17 cellular contexts compared by ENCODE assay signal in the genomic region with DNA sequence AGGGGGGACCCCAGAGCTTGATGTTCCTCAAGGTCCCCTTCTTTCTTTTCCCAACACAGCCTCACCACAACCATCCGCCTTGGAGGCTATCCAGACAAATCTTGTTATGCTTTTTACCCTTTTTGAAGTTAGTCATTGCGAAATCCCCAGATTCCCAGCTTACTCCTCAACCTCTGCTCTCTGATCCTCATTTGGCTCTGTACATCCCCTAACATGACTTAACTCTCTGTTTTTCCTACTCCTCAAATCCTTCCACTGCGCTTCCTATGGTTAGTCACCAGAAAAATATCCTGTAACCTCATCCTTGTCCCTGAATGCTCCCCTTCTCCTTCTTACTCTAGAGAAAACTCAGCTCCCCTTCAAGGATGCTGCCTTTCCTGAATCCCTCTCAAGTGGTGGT.
DNase-seq lines count a peak whose midpoint lies in the region; ATAC-seq, FAIRE-seq and TF ChIP-seq lines count a peak whose summit lies in the region.
"Had no signal": no experiment of that assay in that cellular context is flagged by ENCODE, and none has a peak within 500 bp of the region (broad histone marks: within the 10 kb centered on the region; RNA-seq: fewer than 3 reads in every experiment).

No MANE protein-coding gene starts in this region.

- H3K4me2 ChIP-seq in K562 (ENCODE audit: insufficient read depth, low read length), result no peak overlapping the region
- H3K4me2 ChIP-seq: KMS-11 had no signal

- H3K4me1 ChIP-seq in K562 (replicated peaks in 1 of 2; ENCODE audit: control insufficient read depth in 2 of 2, insufficient read depth in 2 of 2, low read length in 2 of 2), result peaks cover 0 to 3% of the 10 kb centered on the region in 2 experiments; a peak in 1 of 5 replicates
- H3K4me1 ChIP-seq: thyroid gland had no signal

- H3K79me2 ChIP-seq in K562 (ENCODE audit: control insufficient read depth, insufficient read depth, low read length), result no peaks in the 10 kb centered on the region

- POLR2A ChIA-PET in K562 (lab: Yijun Ruan, JAX), result interaction anchor here (0.6 kb wide), 1 partner anchor 309 kb away, joined by 3 read pairs; no protein-coding TSS in a partner anchor
- POLR2A ChIA-PET in activated CD4-positive, alpha-beta T cell treated with anti-CD3 and anti-CD28 coated beads, Interleukin-2, amount 10 ng/mL, durations not matched to agents 7 days and 5 days (lab: Charles Lee), result no interaction called here

- no peaks in the 10 kb centered on the region for H3K4me1 Mint-ChIP-seq in activated CD4-positive, alpha-beta T cell treated with anti-CD3 and anti-CD28 coated beads, Interleukin-2, amount 10 ng/mL, durations not matched to agents 7 days and 5 days
- H3K4me1 Mint-ChIP-seq: activated naive CD8-positive, alpha-beta T cell treated with anti-CD3 and anti-CD28 coated beads, Interleukin-2, amount 50 U/mL, for 24 hours; B cell had no signal

- no peak overlapping the region for H3K27ac Mint-ChIP-seq in activated CD4-positive, alpha-beta T cell treated with anti-CD3 and anti-CD28 coated beads, Interleukin-2, amount 10 ng/mL, durations not matched to agents 7 days and 5 days
- H3K27ac Mint-ChIP-seq: activated naive CD8-positive, alpha-beta T cell treated with anti-CD3 and anti-CD28 coated beads, Interleukin-2, amount 50 U/mL, for 24 hours; activated T-cell treated with anti-CD3 and anti-CD28 coated beads, Interleukin-2, amount 50 U/mL, for 24 hours; B cell had no signal

- DNase-seq in AG09309 (ENCODE audit: low read depth) (peak; percentile 59), HS-27A (ENCODE audit: low read depth) (peak; percentile 50), K562 (ENCODE audit: extremely low read depth in 1 of 4, low spot score in 3 of 4) (no peak), iris pigment epithelial cell (ENCODE audit: low read depth) (peak; percentile 65), NCI-H1436 (lab: John Stamatoyannopoulos, UW) (no peak), NCI-H2227 (lab: John Stamatoyannopoulos, UW; ENCODE audit: unreplicated experiment) (no peak), NCI-H2029 (lab: John Stamatoyannopoulos, UW) (no peak)
- DNase-seq in activated CD4-positive, alpha-beta T cell treated with anti-CD3 and anti-CD28 coated beads, Interleukin-2, amount 10 ng/mL, durations not matched to agents 7 days and 5 days, result no peak
- DNase-seq: activated CD4-positive, alpha-beta T cell treated with anti-CD3 and anti-CD28 coated beads for 48 hours; activated naive CD8-positive, alpha-beta T cell treated with anti-CD3 and anti-CD28 coated beads, Interleukin-2, amount 50 U/mL, for 24 hours; activated T-cell treated with anti-CD3 and anti-CD28 coated beads, Interleukin-2, amount 50 U/mL, for 24 hours; DMS53; NCI-H1694 treated with DMSO at 0.1 percent for 48 hours; NCI-H69; thyroid gland had no signal

- H3K9me3 ChIP-seq in K562 (replicated peaks; ENCODE audit: control insufficient read depth, insufficient read depth, low read depth, low read length), result no peaks in the 10 kb centered on the region
- H3K9me3 ChIP-seq: thyroid gland had no signal

- TF ChIP-seq POLR2A in K562 (conservative IDR thresholded peaks at IDR 0.05), result no peak

- no peak overlapping the region for H2AFZ ChIP-seq in K562 (ENCODE audit: low read depth, low read length)

- ATAC-seq in K562, result no peak
- ATAC-seq: activated naive CD8-positive, alpha-beta T cell treated with anti-CD3 and anti-CD28 coated beads, Interleukin-2, amount 50 U/mL, for 24 hours had no signal

- WGBS in K562 (ENCODE audit: insufficient coverage, low coverage, missing lambda C conversion rate), result 0% methylated on average over 3 of the region's 3 CpGs

- no peak overlapping the region for H3K9ac ChIP-seq in K562 (ENCODE audit: insufficient read depth in 1 of 2, low read depth in 2 of 2, low read length in 2 of 2)
- H3K9ac ChIP-seq: KMS-11 had no signal

- no TSS peak for BruUV-seq in K562 (replicated peaks; lab: Mats Ljungman, UMichigan)

- H3K9me1 ChIP-seq in K562 (ENCODE audit: control insufficient read depth, insufficient read depth, low read length), result no peaks in the 10 kb centered on the region

- TF ChIP-seq CTCF in AG09309 (IDR thresholded peaks at IDR 0.05; ENCODE audit: control insufficient read depth, insufficient read depth, low read depth, low read length, missing control alignments) (no peak), K562 (IDR thresholded peaks at IDR 0.05 in 2 of 3, conservative IDR thresholded peaks at IDR 0.05 in 1 of 3; ENCODE audit: insufficient read depth in 2 of 3, low read depth in 1 of 3, low read length in 3 of 3) (no peak)

- in situ Hi-C loops in K562 (cut with MboI), result no loop called here

- H3K9me3 Mint-ChIP-seq in activated CD4-positive, alpha-beta T cell treated with anti-CD3 and anti-CD28 coated beads, Interleukin-2, amount 10 ng/mL, durations not matched to agents 7 days and 5 days, result no peaks in the 10 kb centered on the region
- H3K9me3 Mint-ChIP-seq: activated naive CD8-positive, alpha-beta T cell treated with anti-CD3 and anti-CD28 coated beads, Interleukin-2, amount 50 U/mL, for 24 hours; activated T-cell treated with anti-CD3 and anti-CD28 coated beads, Interleukin-2, amount 50 U/mL, for 24 hours had no signal

- no peak overlapping the region for H3K27ac ChIP-seq in K562 (ENCODE audit: extremely low read depth, low read depth, low read length)
- H3K27ac ChIP-seq: KMS-11, thyroid gland had no signal

- CTCF ChIA-PET in K562 (lab: Yijun Ruan, JAX; ENCODE audit: low intra/inter-chr PET ratio), result no interaction called here
- CTCF ChIA-PET in activated CD4-positive, alpha-beta T cell treated with anti-CD3 and anti-CD28 coated beads, Interleukin-2, amount 10 ng/mL, durations not matched to agents 7 days and 5 days (lab: Charles Lee), result no interaction called here

- no peaks in the 10 kb centered on the region for H3K36me3 ChIP-seq in K562 (ENCODE audit: control insufficient read depth, insufficient read depth, low read length)
- H3K36me3 ChIP-seq: thyroid gland had no signal

- H3K36me3 Mint-ChIP-seq in activated CD4-positive, alpha-beta T cell treated with anti-CD3 and anti-CD28 coated beads, Interleukin-2, amount 10 ng/mL, durations not matched to agents 7 days and 5 days (ENCODE audit: low read depth), result no peaks in the 10 kb centered on the region

- H3K4me3 ChIP-seq in AG09309 (ENCODE audit: control insufficient read depth, low read depth, low read length), result no peak overlapping the region
- no peak overlapping the region for H3K4me3 ChIP-seq in K562
- H3K4me3 ChIP-seq: thyroid gland had no signal

- H3K27me3 Mint-ChIP-seq in activated CD4-positive, alpha-beta T cell treated with anti-CD3 and anti-CD28 coated beads, Interleukin-2, amount 10 ng/mL, durations not matched to agents 7 days and 5 days, result peaks cover 2% of the 10 kb centered on the region

- H3K4me3 Mint-ChIP-seq in activated CD4-positive, alpha-beta T cell treated with anti-CD3 and anti-CD28 coated beads, Interleukin-2, amount 10 ng/mL, durations not matched to agents 7 days and 5 days, result no peak overlapping the region
- H3K4me3 Mint-ChIP-seq: activated naive CD8-positive, alpha-beta T cell treated with anti-CD3 and anti-CD28 coated beads, Interleukin-2, amount 50 U/mL, for 24 hours; activated T-cell treated with anti-CD3 and anti-CD28 coated beads, Interleukin-2, amount 50 U/mL, for 24 hours; B cell had no signal

- no peak for FAIRE-seq in K562 (lab: Jason Lieb, UNC)

- peaks cover 21 to 55% of the 10 kb centered on the region in 2 experiments; a peak in 4 of 5 replicates for H3K27me3 ChIP-seq in K562 (ENCODE audit: control insufficient read depth in 2 of 2, insufficient read depth in 2 of 2, low read length in 2 of 2)
- H3K27me3 ChIP-seq: thyroid gland had no signal

- intact Hi-C loops in K562 (cut with micrococcal nuclease), result no loop called here

- H4K20me1 ChIP-seq in K562 (replicated peaks; ENCODE audit: control insufficient read depth, insufficient read depth, low read length), result no peaks in the 10 kb centered on the region

- TF ChIP-seq EP300 in K562 (IDR thresholded peaks at IDR 0.05; ENCODE audit: low read length), result no peak

- TF ChIP-seq RAD21 in K562 (CRISPR knock-in tag; conservative IDR thresholded peaks at IDR 0.05 in 1 of 2, IDR thresholded peaks at IDR 0.05 in 1 of 2), result no peak

TF ChIP-seq in K562, 482 proteins besides CTCF, POLR2A, EP300 and RAD21:
- TF ChIP-seq CEBPB (tag; IDR thresholded peaks at IDR 0.05), result 0 out of 2 replicates have a peak, but pooled peaks have one; percentile 34
- no peak for TF ChIP-seq CEBPG (CRISPR knock-in tag; IDR thresholded peaks at IDR 0.05)
- TF ChIP-seq CEBPG (tag; conservative IDR thresholded peaks at IDR 0.05 in 1 of 2, IDR thresholded peaks at IDR 0.05 in 1 of 2), result 0 out of 4 replicates have a peak, but pooled peaks have one; percentile 19 to 49
- no peak for TF ChIP-seq ZNF785 (CRISPR knock-in tag; IDR thresholded peaks at IDR 0.05)

Comparison
In these comparisons a context has a peak if more than half of its experiments do, and no peak if none do; other contexts are left out.
1. DNase-seq: peak in AG09309 (single experiment), HS-27A (single experiment) and iris pigment epithelial cell (single experiment); none in K562 (0 of 4), NCI-H1436 (single experiment), NCI-H2227 (single experiment), activated CD4-positive, alpha-beta T cell treated with anti-CD3 and anti-CD28 coated beads, Interleukin-2, amount 10 ng/mL, durations not matched to agents 7 days and 5 days (single experiment) and NCI-H2029 (single experiment).